In genomic region chr3:194395767-194396527, GRCh38 we compare ENCODE assay signal across 8 cellular contexts. TPM values are rescaled to one million over a fixed set of nuclear protein-coding genes. Genes with fewer than 3 reads are reported as not detected.
DNase-seq lines count a peak whose midpoint lies in the region; ATAC-seq and TF ChIP-seq lines count a peak whose summit lies in the region.

No MANE protein-coding gene starts in this region.

- H3K4me1 ChIP-seq in left lung: peaks cover 6 to 23% of the 10 kb centered on the region in 2 donors

- peaks cover 5% of the 10 kb centered on the region for H3K27me3 Mint-ChIP-seq in activated naive CD4-positive, alpha-beta T cell treated with anti-CD3 and anti-CD28 coated beads for 36 hours (ENCODE audit: low read depth)

- ATAC-seq in left lung (peak; percentile 76), HG03280 (IDR thresholded peaks at IDR 0.05; ENCODE audit: unreplicated experiment) (no peak)

- TF ChIP-seq CTCF in AG09309 (IDR thresholded peaks at IDR 0.05; ENCODE audit: control insufficient read depth, insufficient read depth, low read depth, low read length, missing control alignments) (no peak), left lung (IDR thresholded peaks at IDR 0.05) (no peak)

- H3K27me3 ChIP-seq in left lung: peaks cover 19 to 78% of the 10 kb centered on the region in 2 donors

- peak overlapping the region; percentile 21 for H3K27ac Mint-ChIP-seq in activated naive CD4-positive, alpha-beta T cell treated with anti-CD3 and anti-CD28 coated beads for 36 hours

- H3K4me3 ChIP-seq in AG09309 (ENCODE audit: control insufficient read depth, low read depth, low read length) (peak overlapping the region; percentile 12), left lung (peak overlapping the region in 1 of 2 donors; percentile 11)

- intact Hi-C loops in activated naive CD4-positive, alpha-beta T cell treated with anti-CD3 and anti-CD28 coated beads for 36 hours (cut with micrococcal nuclease): loop anchor here (1.0 to 5.0 kb wide), 8 partner anchors 51 to 619 kb away; partner anchors contain the start of genes ATP13A3, HES1 and TMEM44
- intact Hi-C loops in left lung (cut with DNase I): loop anchor here in 1 of 2 donors (5.0 kb wide), 1 partner anchor 54 kb away; no protein-coding TSS in a partner anchor

- CTCF ChIA-PET in activated naive CD4-positive, alpha-beta T cell treated with anti-CD3 and anti-CD28 coated beads for 36 hours (lab: Charles Lee): interaction anchor here (0.6 to 15.7 kb wide), 8 partner anchors 8 to 70 kb away, joined by 3 to 166 read pairs (median 6); no protein-coding TSS in a partner anchor

- H3K9me3 Mint-ChIP-seq in activated naive CD4-positive, alpha-beta T cell treated with anti-CD3 and anti-CD28 coated beads for 36 hours: peaks cover 6% of the 10 kb centered on the region

- no peaks in the 10 kb centered on the region for H3K9me3 ChIP-seq in left lung

- no peaks in the 10 kb centered on the region for H3K36me3 ChIP-seq in left lung

- H3K27ac ChIP-seq in left lung: no peak overlapping the region

- H3K36me3 Mint-ChIP-seq in activated naive CD4-positive, alpha-beta T cell treated with anti-CD3 and anti-CD28 coated beads for 36 hours (ENCODE audit: low read depth): no peaks in the 10 kb centered on the region

- DNase-seq in AG09309 (ENCODE audit: low read depth) (no peak), NOMO-1 treated with dmso at 0.1 percent for 144 hours (lab: John Stamatoyannopoulos, UW; ENCODE audit: unreplicated experiment) (peak; percentile 65), left lung (peak; percentile 52 to 76), dedifferentiated amniotic fluid mesenchymal stem cell (ENCODE audit: extremely low spot score) (no peak), GDM1 (lab: John Stamatoyannopoulos, UW) (no peak)
- peak; percentile 85 for DNase-seq in activated naive CD4-positive, alpha-beta T cell treated with anti-CD3 and anti-CD28 coated beads for 36 hours
- peak; percentile 21 to 28 for DNase-seq in stimulated activated CD8-positive, alpha-beta memory T cell treated with anti-CD3 and anti-CD28 coated beads, Interleukin-4, amount 100 ng/mL, for 4 hours (ENCODE audit: low read depth in 2 of 2, low spot score in 1 of 2)

- peak overlapping the region; percentile 42 for H3K4me3 Mint-ChIP-seq in activated naive CD4-positive, alpha-beta T cell treated with anti-CD3 and anti-CD28 coated beads for 36 hours

- peaks cover 53% of the 10 kb centered on the region for H3K4me1 Mint-ChIP-seq in activated naive CD4-positive, alpha-beta T cell treated with anti-CD3 and anti-CD28 coated beads for 36 hours (ENCODE audit: low read depth)

RNA-seq across cellular contexts. Expression of gene GP5, which starts 3.1 kb away (rescaled TPM):
- total RNA-seq in activated naive CD4-positive, alpha-beta T cell treated with anti-CD3 and anti-CD28 coated beads for 36 hours: under 1 TPM; 0.62 to 0.64 TPM
- total RNA-seq in left lung: under 1 TPM; 0.15 to 0.16 TPM

RNA-seq across cellular contexts. Expression of gene LRRC15, which starts 26.4 kb away (rescaled TPM):
- not detected for total RNA-seq in activated naive CD4-positive, alpha-beta T cell treated with anti-CD3 and anti-CD28 coated beads for 36 hours
- total RNA-seq in left lung: 1 to 10 TPM in 1 of 2 donors, under 1 TPM in 1; 0.42 to 6.2 TPM

RNA-seq across cellular contexts. Expression of gene CPN2, which starts 44.8 kb away (rescaled TPM):
- total RNA-seq in activated naive CD4-positive, alpha-beta T cell treated with anti-CD3 and anti-CD28 coated beads for 36 hours: not detected
- not detected for total RNA-seq in left lung

Comparison
In these comparisons a context has a peak if more than half of its experiments do, and no peak if none do; other contexts are left out.
1. DNase-seq: peak in NOMO-1 treated with dmso at 0.1 percent for 144 hours (single experiment), activated naive CD4-positive, alpha-beta T cell treated with anti-CD3 and anti-CD28 coated beads for 36 hours (single experiment), left lung (2 of 2) and stimulated activated CD8-positive, alpha-beta memory T cell treated with anti-CD3 and anti-CD28 coated beads, Interleukin-4, amount 100 ng/mL, for 4 hours (2 of 2); none in AG09309 (single experiment), dedifferentiated amniotic fluid mesenchymal stem cell (single experiment) and GDM1 (single experiment).